Comparison of ENCODE assay signal across 20 cellular contexts in genomic region chr10:28812384-28813372, GRCh38.
DNase-seq lines count a peak whose midpoint lies in the region; ATAC-seq, FAIRE-seq and TF ChIP-seq lines count a peak whose summit lies in the region.
"Had no signal": no experiment of that assay in that cellular context is flagged by ENCODE, and none has a peak within 500 bp of the region (broad histone marks: within the 10 kb centered on the region; RNA-seq: fewer than 3 reads in every experiment).

No MANE protein-coding gene starts in this region.

- ATAC-seq in HepG2, result no peak
- ATAC-seq in right lobe of liver, result no peak
- peak; percentile 82 for ATAC-seq in HG03354 (IDR thresholded peaks at IDR 0.05; ENCODE audit: poor library complexity, severe bottlenecking, unreplicated experiment)
- ATAC-seq in GM21381 (IDR thresholded peaks at IDR 0.05; ENCODE audit: unreplicated experiment), result no peak
- ATAC-seq: PC-3 had no signal

- TF ChIP-seq CTCF in HepG2 (CRISPR knock-in tag; IDR thresholded peaks at IDR 0.05), result no peak
- TF ChIP-seq CTCF in right lobe of liver (IDR thresholded peaks at IDR 0.05), result no peak

- TF ChIP-seq POLR2A in HepG2 (IDR thresholded peaks at IDR 0.05; ENCODE audit: insufficient read depth in 1 of 2, low read depth in 2 of 2, low read length in 2 of 2), result no peak
- TF ChIP-seq POLR2A in right lobe of liver (IDR thresholded peaks at IDR 0.05), result no peak

- no peaks in the 10 kb centered on the region for H3K36me3 ChIP-seq in HepG2 (replicated peaks in 1 of 2; ENCODE audit: control insufficient read depth in 1 of 2, insufficient read depth in 2 of 2, low read length in 2 of 2)
- H3K36me3 ChIP-seq in right lobe of liver, result no peaks in the 10 kb centered on the region

- H3K9me3 ChIP-seq in HepG2 (ENCODE audit: low read length) (no peaks in the 10 kb centered on the region), right lobe of liver (no peaks in the 10 kb centered on the region)

- POLR2A ChIA-PET in HepG2 (lab: Yijun Ruan, JAX), result no interaction called here

- intact Hi-C loops in HepG2 (cut with micrococcal nuclease; ENCODE audit: unreplicated experiment) (no loop called here), right lobe of liver (cut with DNase I) (no loop called here)

- no peak for FAIRE-seq in HepG2 (lab: Jason Lieb, UNC)
- FAIRE-seq: A204.1 had no signal

- H3K27ac ChIP-seq in HepG2 (ENCODE audit: extremely low read length, insufficient read depth, low read length) (no peak overlapping the region), right lobe of liver (no peak overlapping the region)
- H3K27ac ChIP-seq: HL-60, KMS-11 had no signal

- no peak overlapping the region for H3K9ac ChIP-seq in HepG2 (ENCODE audit: insufficient read depth, low read depth, low read length)
- H3K9ac ChIP-seq: KMS-11 had no signal

- no peak overlapping the region for H3K4me2 ChIP-seq in HepG2 (ENCODE audit: low read depth, low read length)
- H3K4me2 ChIP-seq: KMS-11 had no signal

- BruUV-seq in HepG2 (replicated peaks; lab: Mats Ljungman, UMichigan), result no TSS peak

- H3K4me3 ChIP-seq in HepG2 (replicated peaks in 1 of 3; ENCODE audit: insufficient read depth in 1 of 3, low read depth in 2 of 3, low read length in 3 of 3) (no peak overlapping the region), right lobe of liver (no peak overlapping the region)

- no peak for TF ChIP-seq EP300 in HepG2 (IDR thresholded peaks at IDR 0.05; ENCODE audit: low read depth in 2 of 2, low read length in 2 of 2)
- no peak for TF ChIP-seq EP300 in HepG2 (CRISPR knock-in tag; IDR thresholded peaks at IDR 0.05; ENCODE audit: borderline replicate concordance)

- no peak for DNase-seq in HepG2 (ENCODE audit: low spot score)
- no peak for DNase-seq in right lobe of liver
- DNase-seq in islet precursor cell, result peak; percentile 35
- DNase-seq in COLO829 (ENCODE audit: low spot score), result no peak
- no peak for DNase-seq in NCI-H526 (lab: John Stamatoyannopoulos, UW)
- DNase-seq in NCI-H2196 treated with DMSO at 0.1 percent for 48 hours (lab: John Stamatoyannopoulos, UW; ENCODE audit: unreplicated experiment), result no peak
- DNase-seq: DMS79, GOT3, NCI-H1105, NCI-H146, NCI-H2029, NCI-H345, NCI-H524, PC-3, Right ventricle myocardium superior had no signal

- H3K27me3 ChIP-seq in HepG2 (ENCODE audit: control insufficient read depth in 1 of 2, insufficient read depth in 2 of 2, low read length in 2 of 2), result no peaks in the 10 kb centered on the region
- H3K27me3 ChIP-seq in right lobe of liver, result no peaks in the 10 kb centered on the region

- no peak overlapping the region for H2AFZ ChIP-seq in HepG2 (ENCODE audit: low read length)

- WGBS in HepG2 (ENCODE audit: low lambda C conversion rate), result 33% methylated on average over 6 of the region's 11 CpGs
- 48% methylated on average over 7 of the region's 11 CpGs for WGBS in right lobe of liver (ENCODE audit: insufficient coverage, low coverage, low lambda C conversion rate, missing lambda C conversion rate)

- CTCF ChIA-PET in HepG2 (lab: Yijun Ruan, JAX; ENCODE audit: low intra/inter-chr PET ratio, low total read pairs), result no interaction called here

- peaks cover 29% of the 10 kb centered on the region for H3K4me1 ChIP-seq in HepG2 (ENCODE audit: insufficient read depth, low read length)
- H3K4me1 ChIP-seq in right lobe of liver, result peaks cover 0 to 4% (median 0%) of the 10 kb centered on the region in 4 donors

- H4K20me1 ChIP-seq in HepG2 (ENCODE audit: insufficient read depth, low read length), result no peaks in the 10 kb centered on the region

- in situ Hi-C loops in HepG2 (cut with HindIII; ENCODE audit: extremely low pct_ligation_motif_present, low pct_unique_long_range_greater_than_20kb), result no loop called here

- H3K79me2 ChIP-seq in HepG2 (ENCODE audit: insufficient read depth, low read length), result no peaks in the 10 kb centered on the region

- no peak for TF ChIP-seq RAD21 in HepG2 (CRISPR knock-in tag; IDR thresholded peaks at IDR 0.05)

TF ChIP-seq in HepG2, 621 proteins besides CTCF, POLR2A, EP300 and RAD21:
- no peak for TF ChIP-seq MAF1 (CRISPR knock-in tag; IDR thresholded peaks at IDR 0.05; ENCODE audit: borderline replicate concordance)
- TF ChIP-seq, protein P1, sequence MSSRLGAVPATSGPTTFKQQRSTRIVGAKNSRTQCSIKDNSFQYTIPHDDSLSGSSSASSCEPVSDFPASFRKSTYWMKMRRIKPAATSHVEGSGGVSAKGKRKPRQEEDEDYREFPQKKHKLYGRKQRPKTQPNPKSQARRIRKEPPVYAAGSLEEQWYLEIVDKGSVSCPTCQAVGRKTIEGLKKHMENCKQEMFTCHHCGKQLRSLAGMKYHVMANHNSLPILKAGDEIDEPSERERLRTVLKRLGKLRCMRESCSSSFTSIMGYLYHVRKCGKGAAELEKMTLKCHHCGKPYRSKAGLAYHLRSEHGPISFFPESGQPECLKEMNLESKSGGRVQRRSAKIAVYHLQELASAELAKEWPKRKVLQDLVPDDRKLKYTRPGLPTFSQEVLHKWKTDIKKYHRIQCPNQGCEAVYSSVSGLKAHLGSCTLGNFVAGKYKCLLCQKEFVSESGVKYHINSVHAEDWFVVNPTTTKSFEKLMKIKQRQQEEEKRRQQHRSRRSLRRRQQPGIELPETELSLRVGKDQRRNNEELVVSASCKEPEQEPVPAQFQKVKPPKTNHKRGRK (CRISPR knock-in tag; IDR thresholded peaks at IDR 0.05), result 0 out of 2 replicates have a peak, but pooled peaks have one; percentile 36
- TF ChIP-seq RELA (CRISPR knock-in tag; IDR thresholded peaks at IDR 0.05), result no peak
- TF ChIP-seq SP140L (CRISPR knock-in tag; IDR thresholded peaks at IDR 0.05; ENCODE audit: borderline replicate concordance), result no peak
